In the genomic region with DNA sequence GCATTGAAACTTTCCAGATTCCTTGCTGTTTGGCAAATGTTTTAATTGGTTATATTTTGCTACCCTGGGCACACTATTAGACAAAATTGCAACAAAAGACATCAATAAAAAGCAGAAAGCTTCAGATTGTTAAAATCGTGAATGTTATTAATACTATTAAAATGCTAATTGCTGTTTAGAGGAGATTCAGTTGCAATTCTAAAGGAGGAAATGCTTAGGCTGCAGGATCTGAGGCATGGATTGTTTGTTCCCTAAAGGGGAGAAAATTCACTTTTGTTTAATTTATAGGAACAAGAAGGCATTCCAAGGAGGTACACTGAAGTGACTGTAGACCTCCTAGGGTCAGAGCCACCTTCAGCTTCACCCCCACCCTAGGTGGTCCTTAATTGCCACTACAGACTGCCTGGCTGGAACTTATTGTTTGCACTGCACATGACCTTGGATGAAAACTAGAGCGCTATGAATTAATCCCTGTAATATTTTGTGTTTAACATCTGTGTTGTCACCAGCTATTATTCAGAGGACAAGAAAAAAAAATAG, we compare ENCODE assay signal across 24 cellular contexts.
DNase-seq lines count a peak whose midpoint lies in the region; FAIRE-seq and TF ChIP-seq lines count a peak whose summit lies in the region.
"Had no signal": no experiment of that assay in that cellular context is flagged by ENCODE, and none has a peak within 500 bp of the region (broad histone marks: within the 10 kb centered on the region; RNA-seq: fewer than 3 reads in every experiment).

No MANE protein-coding gene starts in this region.

- H4K5ac ChIP-seq in mesendoderm (ENCODE audit: low read length): no peak overlapping the region

- H3K27me3 ChIP-seq in mammary epithelial cell (ENCODE audit: insufficient read depth, low read length) (no peaks in the 10 kb centered on the region), breast epithelium (no peaks in the 10 kb centered on the region), astrocyte (ENCODE audit: insufficient read depth, low read length) (no peaks in the 10 kb centered on the region), mesendoderm (ENCODE audit: insufficient read depth, low read length, poor library complexity) (no peaks in the 10 kb centered on the region)
- H3K27me3 ChIP-seq: gastroesophageal sphincter, upper lobe of right lung had no signal

- no peak overlapping the region for H3K9ac ChIP-seq in mammary epithelial cell (ENCODE audit: insufficient read depth, low read length)
- no peak overlapping the region for H3K9ac ChIP-seq in astrocyte (ENCODE audit: low read length)
- H3K9ac ChIP-seq in mesendoderm (ENCODE audit: low read length): no peak overlapping the region

- no peak for FAIRE-seq in astrocyte (lab: Jason Lieb, UNC)
- FAIRE-seq: A204.1, small intestine had no signal

- H3K79me2 ChIP-seq in mammary epithelial cell (ENCODE audit: insufficient read depth, low read length) (no peaks in the 10 kb centered on the region), astrocyte (ENCODE audit: insufficient read depth, low read length) (no peaks in the 10 kb centered on the region), mesendoderm (ENCODE audit: control insufficient read depth, insufficient read depth, low read length) (no peaks in the 10 kb centered on the region)

- no peaks in the 10 kb centered on the region for H3K36me3 ChIP-seq in mammary epithelial cell (ENCODE audit: insufficient read depth, low read length)
- H3K36me3 ChIP-seq in breast epithelium: no peaks in the 10 kb centered on the region
- no peaks in the 10 kb centered on the region for H3K36me3 ChIP-seq in astrocyte (ENCODE audit: insufficient read depth, low read length)
- no peaks in the 10 kb centered on the region for H3K36me3 ChIP-seq in mesendoderm (ENCODE audit: control insufficient read depth, insufficient read depth, low read length)
- H3K36me3 ChIP-seq: gastroesophageal sphincter, upper lobe of right lung had no signal

- H3K18ac ChIP-seq in mesendoderm (ENCODE audit: low read length): peak overlapping the region; percentile 41

- H3K36me3 Mint-ChIP-seq in astrocyte (ENCODE audit: low read depth, unreplicated experiment) (no peaks in the 10 kb centered on the region), HFFc6 (ENCODE audit: low read depth) (no peaks in the 10 kb centered on the region)
- H3K36me3 Mint-ChIP-seq: activated CD8-positive, alpha-beta memory T cell treated with anti-CD3 and anti-CD28 coated beads, Interleukin-2, amount 10 ng/mL, durations not matched to agents 7 days and 5 days; activated naive CD4-positive, alpha-beta T cell treated with anti-CD3 and anti-CD28 coated beads, Interleukin-2, amount 10 ng/mL, durations not matched to agents 7 days and 5 days had no signal

- no peak overlapping the region for H3K56ac ChIP-seq in mesendoderm (ENCODE audit: low read length)

- CTCF ChIA-PET in mammary epithelial cell (lab: Charles Lee; ENCODE audit: low non-redundant PET): no interaction called here

- no peaks in the 10 kb centered on the region for H3K9me3 Mint-ChIP-seq in astrocyte (ENCODE audit: unreplicated experiment)
- peaks cover 42% of the 10 kb centered on the region for H3K9me3 Mint-ChIP-seq in HFFc6
- H3K9me3 Mint-ChIP-seq: activated CD4-positive, alpha-beta T cell treated with anti-CD3 and anti-CD28 coated beads, Interleukin-2, amount 10 ng/mL, durations not matched to agents 7 days and 5 days; activated naive CD4-positive, alpha-beta T cell treated with anti-CD3 and anti-CD28 coated beads, Interleukin-2, amount 10 ng/mL, durations not matched to agents 7 days and 5 days; activated T-cell treated with anti-CD3 and anti-CD28 coated beads, Interleukin-2, amount 50 U/mL, for 72 hours had no signal

- no peak overlapping the region for H2BK120ac ChIP-seq in mesendoderm (ENCODE audit: low read depth, low read length)

- no peak for TF ChIP-seq POLR2A in breast epithelium (IDR thresholded peaks at IDR 0.05)

- no peaks in the 10 kb centered on the region for H3K79me1 ChIP-seq in mesendoderm (ENCODE audit: low read length)

- WGBS in mammary epithelial cell (ENCODE audit: low coverage, missing lambda C conversion rate): 45% methylated on average over 2 of the region's 2 CpGs
- no CpG with 5 or more reads among the region's 2 CpGs for WGBS in mesendoderm (ENCODE audit: extremely low coverage, insufficient coverage, low lambda C conversion rate)

- H3K27me3 Mint-ChIP-seq in astrocyte (ENCODE audit: low read depth, unreplicated experiment) (no peaks in the 10 kb centered on the region), HFFc6 (ENCODE audit: insufficient read depth) (0 out of 2 replicates have a peak, but pooled peaks cover 3% of the 10 kb centered on the region)
- H3K27me3 Mint-ChIP-seq: activated CD4-positive, alpha-beta T cell treated with anti-CD3 and anti-CD28 coated beads, Interleukin-2, amount 10 ng/mL, durations not matched to agents 7 days and 5 days; activated CD8-positive, alpha-beta memory T cell treated with anti-CD3 and anti-CD28 coated beads, Interleukin-2, amount 10 ng/mL, durations not matched to agents 7 days and 5 days; activated naive CD4-positive, alpha-beta T cell treated with anti-CD3 and anti-CD28 coated beads, Interleukin-2, amount 10 ng/mL, durations not matched to agents 7 days and 5 days had no signal

- H3K4me1 ChIP-seq in mammary epithelial cell (ENCODE audit: insufficient read depth, low read length) (peaks cover 5% of the 10 kb centered on the region), breast epithelium (peaks cover 0 to 4% of the 10 kb centered on the region in 2 donors), astrocyte (ENCODE audit: insufficient read depth, low read length) (no peaks in the 10 kb centered on the region), mesendoderm (ENCODE audit: control insufficient read depth, low read depth, low read length) (no peaks in the 10 kb centered on the region)
- H3K4me1 ChIP-seq: upper lobe of right lung had no signal

- in situ Hi-C loops in mammary epithelial cell (cut with MboI; ENCODE audit: low sequenced_read_pairs in 2 of 2): no loop called here

- H3K4ac ChIP-seq in mesendoderm (ENCODE audit: low read depth, low read length): no peak overlapping the region

- dilution Hi-C loops in mammary epithelial cell (cut with HindIII; ENCODE audit: low sequenced_read_pairs): no loop called here

- H2AFZ ChIP-seq in mammary epithelial cell (ENCODE audit: low read depth, low read length) (peak overlapping the region; percentile 45), astrocyte (ENCODE audit: low read depth, low read length) (peak overlapping the region; percentile 35)

- no peaks in the 10 kb centered on the region for H4K20me1 ChIP-seq in mammary epithelial cell (ENCODE audit: insufficient read depth, low read length)
- H4K20me1 ChIP-seq in astrocyte (ENCODE audit: insufficient read depth, low read length): no peaks in the 10 kb centered on the region

- H2AK5ac ChIP-seq in mesendoderm (ENCODE audit: low read length): no peak overlapping the region

- peak overlapping the region; percentile 48 for H3K27ac Mint-ChIP-seq in astrocyte (ENCODE audit: unreplicated experiment)
- no peak overlapping the region for H3K27ac Mint-ChIP-seq in HFFc6
- H3K27ac Mint-ChIP-seq: activated CD4-positive, alpha-beta T cell treated with anti-CD3 and anti-CD28 coated beads, Interleukin-2, amount 10 ng/mL, durations not matched to agents 7 days and 5 days; activated CD8-positive, alpha-beta memory T cell treated with anti-CD3 and anti-CD28 coated beads, Interleukin-2, amount 10 ng/mL, durations not matched to agents 7 days and 5 days; activated naive CD4-positive, alpha-beta T cell treated with anti-CD3 and anti-CD28 coated beads, Interleukin-2, amount 10 ng/mL, durations not matched to agents 7 days and 5 days; activated T-cell treated with anti-CD3 and anti-CD28 coated beads, Interleukin-2, amount 50 U/mL, for 72 hours; T-helper 2 cell treated with Interferon-gamma antibody and Interleukin-4, amounts not matched to agents 5 μg/mL and 100 μg/mL, for 36 hours had no signal

- H3K4me1 Mint-ChIP-seq in astrocyte (ENCODE audit: low read depth, unreplicated experiment): peaks cover 42% of the 10 kb centered on the region
- no peaks in the 10 kb centered on the region for H3K4me1 Mint-ChIP-seq in HFFc6 (ENCODE audit: low read depth)
- H3K4me1 Mint-ChIP-seq: activated CD8-positive, alpha-beta memory T cell treated with anti-CD3 and anti-CD28 coated beads, Interleukin-2, amount 10 ng/mL, durations not matched to agents 7 days and 5 days had no signal

- no peak overlapping the region for H2BK5ac ChIP-seq in mesendoderm (ENCODE audit: low read length)

- H3K4me3 Mint-ChIP-seq in astrocyte (ENCODE audit: unreplicated experiment) (no peak overlapping the region), HFFc6 (no peak overlapping the region)
- H3K4me3 Mint-ChIP-seq: activated CD4-positive, alpha-beta T cell treated with anti-CD3 and anti-CD28 coated beads, Interleukin-2, amount 10 ng/mL, durations not matched to agents 7 days and 5 days; activated CD8-positive, alpha-beta memory T cell treated with anti-CD3 and anti-CD28 coated beads, Interleukin-2, amount 10 ng/mL, durations not matched to agents 7 days and 5 days; activated naive CD4-positive, alpha-beta T cell treated with anti-CD3 and anti-CD28 coated beads, Interleukin-2, amount 10 ng/mL, durations not matched to agents 7 days and 5 days; activated T-cell treated with anti-CD3 and anti-CD28 coated beads, Interleukin-2, amount 50 U/mL, for 72 hours; T-helper 2 cell treated with Interferon-gamma antibody and Interleukin-4, amounts not matched to agents 5 μg/mL and 100 μg/mL, for 36 hours had no signal

- DNase-seq in mammary epithelial cell (no peak), breast epithelium (ENCODE audit: low spot score in 2 of 2) (no peak), astrocyte (ENCODE audit: low read depth) (no peak), mesendoderm (no peak), glomerular visceral epithelial cell (ENCODE audit: extremely low spot score) (no peak), hippocampal formation (lab: John Stamatoyannopoulos, UW) (no peak), HuH-7.5 (ENCODE audit: low spot score) (no peak), HFFc6 (no peak)
- DNase-seq: activated CD4-positive, alpha-beta T cell treated with anti-CD3 and anti-CD28 coated beads, Interleukin-2, amount 10 ng/mL, durations not matched to agents 7 days and 5 days; activated CD8-positive, alpha-beta memory T cell treated with anti-CD3 and anti-CD28 coated beads, Interleukin-2, amount 10 ng/mL, durations not matched to agents 7 days and 5 days; activated naive CD4-positive, alpha-beta T cell treated with anti-CD3 and anti-CD28 coated beads, Interleukin-2, amount 10 ng/mL, durations not matched to agents 7 days and 5 days; activated T-cell treated with anti-CD3 and anti-CD28 coated beads, Interleukin-2, amount 50 U/mL, for 72 hours; amniotic stem cell; cortex of kidney; DMS79; GF-D8; NK-92 treated with Interleukin-12 subunit alpha and Interleukin-12 subunit beta, amount 100 ng/mL, for 24 hours; small intestine; stimulated activated CD4-positive, alpha-beta T cell treated with anti-CD3 and anti-CD28 coated beads, Interleukin-2, amount 100 ng/mL, for 24 hours; upper lobe of right lung had no signal

- no peak overlapping the region for H4K8ac ChIP-seq in mesendoderm (ENCODE audit: low read depth, low read length)

- BruUV-seq in mammary epithelial cell (replicated peaks; lab: Mats Ljungman, UMichigan): no TSS peak

- no peak overlapping the region for H3K27ac ChIP-seq in mammary epithelial cell (ENCODE audit: insufficient read depth, low read depth, low read length)
- peak overlapping the region in 1 of 2 donors; percentile 7 for H3K27ac ChIP-seq in breast epithelium
- H3K27ac ChIP-seq in astrocyte (ENCODE audit: low read depth, low read length): no peak overlapping the region
- H3K27ac ChIP-seq in mesendoderm (ENCODE audit: low read depth, low read length): no peak overlapping the region
- H3K27ac ChIP-seq: gastroesophageal sphincter, HL-60, upper lobe of right lung had no signal

- no peak overlapping the region for H3K4me3 ChIP-seq in mammary epithelial cell (replicated peaks in 1 of 3; ENCODE audit: insufficient read depth in 1 of 3, low read depth in 2 of 3, low read length in 3 of 3)
- no peak overlapping the region for H3K4me3 ChIP-seq in breast epithelium
- H3K4me3 ChIP-seq in astrocyte (ENCODE audit: insufficient read depth, low read depth, low read length): no peak overlapping the region
- no peak overlapping the region for H3K4me3 ChIP-seq in mesendoderm (ENCODE audit: low read length)
- H3K4me3 ChIP-seq: gastroesophageal sphincter, upper lobe of right lung had no signal

- H3K23ac ChIP-seq in mesendoderm (ENCODE audit: low read length): no peak overlapping the region

- no peaks in the 10 kb centered on the region for H3K9me3 ChIP-seq in mammary epithelial cell (replicated peaks; ENCODE audit: insufficient read depth, low read length)
- H3K9me3 ChIP-seq in breast epithelium: no peaks in the 10 kb centered on the region
- no peaks in the 10 kb centered on the region for H3K9me3 ChIP-seq in astrocyte (ENCODE audit: insufficient read depth, low read depth, low read length)
- H3K9me3 ChIP-seq: gastroesophageal sphincter, upper lobe of right lung had no signal

- no peak overlapping the region for H2BK15ac ChIP-seq in mesendoderm (replicated peaks; ENCODE audit: low read depth)

- TF ChIP-seq CTCF in mammary epithelial cell (conservative IDR thresholded peaks at IDR 0.05 in 1 of 2, IDR thresholded peaks at IDR 0.05 in 1 of 2; ENCODE audit: extremely low read depth in 1 of 2, insufficient read depth in 1 of 2, low read depth in 1 of 2, low read length in 2 of 2) (no peak), breast epithelium (IDR thresholded peaks at IDR 0.05) (no peak), astrocyte (IDR thresholded peaks at IDR 0.05; ENCODE audit: insufficient read depth, low read depth, low read length) (no peak), HFFc6 (IDR thresholded peaks at IDR 0.05) (no peak)

- intact Hi-C loops in mammary epithelial cell (cut with micrococcal nuclease): no loop called here
- intact Hi-C loops in breast epithelium (cut with DNase I; ENCODE audit: low total_unique reads): loop anchor here (10.0 kb wide), 1 partner anchor 579 kb away; no protein-coding TSS in a partner anchor

- H3K4me2 ChIP-seq in mammary epithelial cell (ENCODE audit: insufficient read depth, low read depth, low read length): no peak overlapping the region
- H3K4me2 ChIP-seq in astrocyte (ENCODE audit: low read length): peak overlapping the region; percentile 31
- H3K4me2 ChIP-seq in mesendoderm (ENCODE audit: low read length): no peak overlapping the region
